Comparison of ENCODE assay signal across 21 cellular contexts in the genomic region with DNA sequence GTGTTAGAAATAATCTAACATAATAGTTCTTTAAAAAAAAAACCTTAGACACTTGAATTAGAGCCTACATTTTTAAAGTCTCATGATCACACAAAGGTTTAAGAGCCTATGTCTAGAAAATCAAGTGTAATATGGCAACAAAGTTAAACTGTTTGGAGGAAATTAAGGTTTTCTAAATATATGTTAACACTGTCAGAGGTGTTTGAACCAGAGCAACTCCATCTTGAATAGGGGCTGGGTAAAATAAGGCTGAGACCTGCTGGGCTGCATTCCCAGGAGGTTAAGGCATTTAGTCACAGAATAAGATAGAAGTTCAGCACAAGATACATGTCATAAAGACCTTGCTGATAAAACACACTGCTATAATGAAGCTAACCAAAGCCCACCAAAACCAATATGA.
"Had no signal": no experiment of that assay in that cellular context is flagged by ENCODE, and none has a peak within 500 bp of the region (broad histone marks: within the 10 kb centered on the region; RNA-seq: fewer than 3 reads in every experiment).

No MANE protein-coding gene starts in this region.

- H3K9ac ChIP-seq: parathyroid adenoma had no signal

- DNase-seq: effector memory CD8-positive, alpha-beta T cell; esophagus squamous epithelium; foreskin fibroblast; glutamatergic neuron; immature natural killer cell; left lung; mesendoderm; naive B cell; nephron progenitor cell; stimulated activated CD4-positive, alpha-beta T cell treated with anti-CD3 and anti-CD28 coated beads, Interleukin-2, amount 100 ng/mL, for 24 hours; stimulated activated CD4-positive, alpha-beta T cell treated with anti-CD3 and anti-CD28 coated beads, Interleukin-4, amount 100 ng/mL, for 4 hours; stimulated activated naive B cell treated with anti-CD40 and anti-IgM and Interleukin-4, amounts not matched to agents 10 μg/mL and 1 μg/mL and 100 μg/mL, for 72 hours; stimulated activated naive CD8-positive, alpha-beta T cell treated with anti-CD3 and anti-CD28 coated beads, Interleukin-15, amount 100 ng/mL, for 72 hours; testis; uterus had no signal

- H3K79me2 ChIP-seq: parathyroid adenoma had no signal

- ATAC-seq: effector memory CD8-positive, alpha-beta T cell; gastroesophageal sphincter; sciatic nerve had no signal

- H3K27ac ChIP-seq: gastroesophageal sphincter, left lung, parathyroid adenoma, prostate gland, testis, tibial nerve, uterus had no signal

- H3K27me3 ChIP-seq: esophagus squamous epithelium, gastroesophageal sphincter, left lung, testis, tibial nerve, uterus had no signal

- H2AFZ ChIP-seq: parathyroid adenoma had no signal

- H3K9me3 ChIP-seq: esophagus squamous epithelium, gastroesophageal sphincter, left lung, prostate gland, testis, tibial nerve, uterus had no signal

- H3K4me1 ChIP-seq: parathyroid adenoma, prostate gland, testis, uterus had no signal

- H3K4me3 ChIP-seq: esophagus squamous epithelium, gastroesophageal sphincter, left lung, lung, prostate gland, testis, tibial nerve, uterus had no signal

- H3K36me3 ChIP-seq: esophagus squamous epithelium, gastroesophageal sphincter, left lung, prostate gland, tibial nerve, uterus had no signal
